ENCODE assay signal across 21 cellular contexts in the genomic region with DNA sequence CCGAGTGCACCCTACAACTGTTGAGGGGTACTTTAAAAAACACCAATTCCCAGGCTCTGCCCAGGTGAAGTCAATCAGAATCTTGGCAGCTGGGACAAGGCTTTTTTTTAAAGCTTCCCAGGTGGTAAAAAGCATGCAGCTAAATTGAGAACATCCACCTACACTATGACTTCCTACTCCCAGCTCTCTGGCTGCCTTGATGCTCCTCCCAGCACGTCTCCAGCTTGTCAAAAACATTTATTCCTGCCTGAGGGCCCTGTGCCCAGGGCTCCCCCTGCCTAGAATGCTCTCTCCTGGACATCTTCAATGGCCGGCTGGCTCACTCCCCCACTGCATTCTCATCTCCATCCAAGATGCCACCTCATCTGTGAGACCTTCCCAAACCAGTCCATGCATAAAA. TPM values are rescaled to one million over a fixed set of nuclear protein-coding genes. Genes with fewer than 3 reads are reported as not detected.
DNase-seq lines count a peak whose midpoint lies in the region; ATAC-seq and TF ChIP-seq lines count a peak whose summit lies in the region.
"Had no signal": no experiment of that assay in that cellular context is flagged by ENCODE, and none has a peak within 500 bp of the region (broad histone marks: within the 10 kb centered on the region; RNA-seq: fewer than 3 reads in every experiment).

No MANE protein-coding gene starts in this region.

- peak overlapping the region; percentile 47 to 87 (median 64); a peak in 21 of 22 replicates for H3K4me2 ChIP-seq in BLaER1 treated with 17β-estradiol and CSF1 and Interleukin-3, amounts not matched to agents 10 nM and 100 nM
- H3K4me2 ChIP-seq: A549, smooth muscle cell had no signal

- no peaks in the 10 kb centered on the region for H3K27me3 Mint-ChIP-seq in activated CD4-positive, alpha-beta T cell treated with anti-CD3 and anti-CD28 coated beads, Interleukin-2, amount 10 ng/mL, durations not matched to agents 24 days and 14 days
- no peaks in the 10 kb centered on the region for H3K27me3 Mint-ChIP-seq in activated T-helper 1 cell treated with anti-CD3 and anti-CD28 coated beads, Interleukin-12 subunit alpha, Interleukin-12 subunit beta, Interleukin-2, Interleukin-4 antibody, amounts not matched to agents 30 ng/mL and 10 ng/mL and 1 ng/mL, durations not matched to agents 14 hours and 24 hours and 36 hours (ENCODE audit: insufficient read depth)
- no peaks in the 10 kb centered on the region for H3K27me3 Mint-ChIP-seq in memory B cell

- peaks cover 65% of the 10 kb centered on the region for H3K4me1 Mint-ChIP-seq in activated CD4-positive, alpha-beta T cell treated with anti-CD3 and anti-CD28 coated beads, Interleukin-2, amount 10 ng/mL, durations not matched to agents 24 days and 14 days
- H3K4me1 Mint-ChIP-seq in activated T-helper 1 cell treated with anti-CD3 and anti-CD28 coated beads, Interleukin-12 subunit alpha, Interleukin-12 subunit beta, Interleukin-2, Interleukin-4 antibody, amounts not matched to agents 30 ng/mL and 10 ng/mL and 1 ng/mL, durations not matched to agents 14 hours and 24 hours and 36 hours (ENCODE audit: low read depth): peaks cover 81% of the 10 kb centered on the region
- H3K4me1 Mint-ChIP-seq in memory B cell: peaks cover 46% of the 10 kb centered on the region

- no peak for ATAC-seq in memory B cell (ENCODE audit: low read depth)
- no peak for ATAC-seq in HG03457 (IDR thresholded peaks at IDR 0.05; ENCODE audit: unreplicated experiment)
- ATAC-seq: A549, HepG2, left ventricle myocardium superior had no signal

- intact Hi-C loops in activated CD4-positive, alpha-beta T cell treated with anti-CD3 and anti-CD28 coated beads, Interleukin-2, amount 10 ng/mL, durations not matched to agents 24 days and 14 days (cut with micrococcal nuclease): no loop called here
- intact Hi-C loops in activated T-helper 1 cell treated with anti-CD3 and anti-CD28 coated beads, Interleukin-12 subunit alpha, Interleukin-12 subunit beta, Interleukin-2, Interleukin-4 antibody, amounts not matched to agents 30 ng/mL and 10 ng/mL and 1 ng/mL, durations not matched to agents 14 hours and 24 hours and 36 hours (cut with micrococcal nuclease): no loop called here
- intact Hi-C loops in spleen (cut with DNase I; ENCODE audit: low total_unique reads): no loop called here

- DNase-seq in activated CD4-positive, alpha-beta T cell treated with anti-CD3 and anti-CD28 coated beads, Interleukin-2, amount 10 ng/mL, durations not matched to agents 24 days and 14 days: no peak
- DNase-seq in activated CD4-positive, alpha-beta T cell treated with anti-CD3 and anti-CD28 coated beads, Interleukin-2, amount 50 U/mL, for 4 hours: no peak
- DNase-seq in activated T-helper 1 cell treated with anti-CD3 and anti-CD28 coated beads, Interleukin-12 subunit alpha, Interleukin-12 subunit beta, Interleukin-2, Interleukin-4 antibody, amounts not matched to agents 30 ng/mL and 10 ng/mL and 1 ng/mL, durations not matched to agents 14 hours and 24 hours and 36 hours (ENCODE audit: low spot score): no peak
- DNase-seq in memory B cell (ENCODE audit: low spot score in 2 of 2) (no peak), spleen (no peak)
- DNase-seq in stimulated activated CD4-positive, alpha-beta T cell treated with anti-CD3 and anti-CD28 coated beads, Interleukin-4, amount 100 ng/mL, for 1 hour: no peak
- DNase-seq: activated CD4-positive, alpha-beta T cell treated with anti-CD3 and anti-CD28 coated beads for 1 hour; activated T-cell treated with anti-CD3 and anti-CD28 coated beads for 4 hours; GDM1; immature natural killer cell; left ventricle myocardium superior; NCI-H510A; stimulated activated CD4-positive, alpha-beta T cell treated with anti-CD3 and anti-CD28 coated beads, Interleukin-4, amount 100 ng/mL, for 24 hours; substantia nigra had no signal

- no peaks in the 10 kb centered on the region for H3K9me3 Mint-ChIP-seq in activated CD4-positive, alpha-beta T cell treated with anti-CD3 and anti-CD28 coated beads, Interleukin-2, amount 10 ng/mL, durations not matched to agents 24 days and 14 days
- H3K9me3 Mint-ChIP-seq in activated T-helper 1 cell treated with anti-CD3 and anti-CD28 coated beads, Interleukin-12 subunit alpha, Interleukin-12 subunit beta, Interleukin-2, Interleukin-4 antibody, amounts not matched to agents 30 ng/mL and 10 ng/mL and 1 ng/mL, durations not matched to agents 14 hours and 24 hours and 36 hours: no peaks in the 10 kb centered on the region
- H3K9me3 Mint-ChIP-seq in memory B cell: no peaks in the 10 kb centered on the region
- H3K9me3 Mint-ChIP-seq: immature natural killer cell had no signal

- peaks cover 90 to 100% (median 100%) of the 10 kb centered on the region in 11 experiments for H3K36me3 ChIP-seq in BLaER1 treated with 17β-estradiol and CSF1 and Interleukin-3, amounts not matched to agents 10 nM and 100 nM
- H3K36me3 ChIP-seq in spleen: peaks cover 0 to 100% (median 74%) of the 10 kb centered on the region in 6 donors

- peaks cover 35 to 48% (median 41%) of the 10 kb centered on the region in 10 experiments for H3K4me1 ChIP-seq in BLaER1 treated with 17β-estradiol and CSF1 and Interleukin-3, amounts not matched to agents 10 nM and 100 nM
- H3K4me1 ChIP-seq in spleen: peaks cover 10 to 80% (median 39%) of the 10 kb centered on the region in 6 donors

- H3K9me3 ChIP-seq in BLaER1 treated with 17β-estradiol and CSF1 and Interleukin-3, amounts not matched to agents 10 nM and 100 nM (replicated peaks in 1 of 11): no peaks in the 10 kb centered on the region
- no peaks in the 10 kb centered on the region for H3K9me3 ChIP-seq in spleen
- H3K9me3 ChIP-seq: A549 had no signal

- peak overlapping the region; percentile 21 for H3K27ac Mint-ChIP-seq in activated CD4-positive, alpha-beta T cell treated with anti-CD3 and anti-CD28 coated beads, Interleukin-2, amount 10 ng/mL, durations not matched to agents 24 days and 14 days
- H3K27ac Mint-ChIP-seq in activated T-helper 1 cell treated with anti-CD3 and anti-CD28 coated beads, Interleukin-12 subunit alpha, Interleukin-12 subunit beta, Interleukin-2, Interleukin-4 antibody, amounts not matched to agents 30 ng/mL and 10 ng/mL and 1 ng/mL, durations not matched to agents 14 hours and 24 hours and 36 hours: peak overlapping the region; percentile 54
- H3K27ac Mint-ChIP-seq in memory B cell: peak overlapping the region; percentile 46

- no peak for TF ChIP-seq POLR2A in spleen (IDR thresholded peaks at IDR 0.05)

- 0 out of 22 replicates have a peak overlapping the region, but pooled peaks of 2 of the 11 experiments have one; percentile 34 to 42 for H3K9ac ChIP-seq in BLaER1 treated with 17β-estradiol and CSF1 and Interleukin-3, amounts not matched to agents 10 nM and 100 nM

- TF ChIP-seq CTCF in spleen (IDR thresholded peaks at IDR 0.05 in 8 of 11, conservative IDR thresholded peaks at IDR 0.05 in 3 of 11): no peak

- peaks cover 85% of the 10 kb centered on the region for H3K36me3 Mint-ChIP-seq in activated CD4-positive, alpha-beta T cell treated with anti-CD3 and anti-CD28 coated beads, Interleukin-2, amount 10 ng/mL, durations not matched to agents 24 days and 14 days (ENCODE audit: low read depth)
- H3K36me3 Mint-ChIP-seq in activated T-helper 1 cell treated with anti-CD3 and anti-CD28 coated beads, Interleukin-12 subunit alpha, Interleukin-12 subunit beta, Interleukin-2, Interleukin-4 antibody, amounts not matched to agents 30 ng/mL and 10 ng/mL and 1 ng/mL, durations not matched to agents 14 hours and 24 hours and 36 hours (ENCODE audit: low read depth): peaks cover 74% of the 10 kb centered on the region
- peaks cover 46% of the 10 kb centered on the region for H3K36me3 Mint-ChIP-seq in memory B cell

- H3K4me3 Mint-ChIP-seq in activated CD4-positive, alpha-beta T cell treated with anti-CD3 and anti-CD28 coated beads, Interleukin-2, amount 10 ng/mL, durations not matched to agents 24 days and 14 days: peak overlapping the region; percentile 45
- H3K4me3 Mint-ChIP-seq in activated T-helper 1 cell treated with anti-CD3 and anti-CD28 coated beads, Interleukin-12 subunit alpha, Interleukin-12 subunit beta, Interleukin-2, Interleukin-4 antibody, amounts not matched to agents 30 ng/mL and 10 ng/mL and 1 ng/mL, durations not matched to agents 14 hours and 24 hours and 36 hours: peak overlapping the region; percentile 15
- peak overlapping the region; percentile 53 for H3K4me3 Mint-ChIP-seq in memory B cell
- H3K4me3 Mint-ChIP-seq: immature natural killer cell had no signal

- H3K4me3 ChIP-seq in BLaER1 treated with 17β-estradiol and CSF1 and Interleukin-3, amounts not matched to agents 10 nM and 100 nM: no peak overlapping the region
- H3K4me3 ChIP-seq in spleen: no peak overlapping the region
- H3K4me3 ChIP-seq: A549, SK-N-MC, smooth muscle cell had no signal

- 0 out of 22 replicates have a peak overlapping the region, but pooled peaks of 1 of the 11 experiments have one; percentile 12 for H3K27ac ChIP-seq in BLaER1 treated with 17β-estradiol and CSF1 and Interleukin-3, amounts not matched to agents 10 nM and 100 nM
- peak overlapping the region in 1 of 8 donors; percentile 11 for H3K27ac ChIP-seq in spleen
- H3K27ac ChIP-seq: A549, epithelial cell of prostate, SK-N-MC had no signal

- WGBS in spleen, 5 donors: 88 to 94% (median 94%) methylated on average over 3 of the region's 3 CpGs

- H3K27me3 ChIP-seq in BLaER1 treated with 17β-estradiol and CSF1 and Interleukin-3, amounts not matched to agents 10 nM and 100 nM: no peaks in the 10 kb centered on the region
- H3K27me3 ChIP-seq in spleen (replicated peaks in 1 of 7): no peaks in the 10 kb centered on the region

- peaks cover 29 to 100% (median 90%) of the 10 kb centered on the region in 11 experiments; a peak in 21 of 22 replicates for H4K20me1 ChIP-seq in BLaER1 treated with 17β-estradiol and CSF1 and Interleukin-3, amounts not matched to agents 10 nM and 100 nM

RNA-seq across cellular contexts. Expression of a gene that starts 9.9 kb away (rescaled TPM):
- total RNA-seq in activated CD4-positive, alpha-beta T cell treated with anti-CD3 and anti-CD28 coated beads, Interleukin-2, amount 10 ng/mL, durations not matched to agents 24 days and 14 days: 18.9 and 19.6 TPM in 2 replicates
- total RNA-seq in activated T-helper 1 cell treated with anti-CD3 and anti-CD28 coated beads, Interleukin-12 subunit alpha, Interleukin-12 subunit beta, Interleukin-2, Interleukin-4 antibody, amounts not matched to agents 30 ng/mL and 10 ng/mL and 1 ng/mL, durations not matched to agents 14 hours and 24 hours and 36 hours: 19.5 and 20.8 TPM in 2 replicates
- 10 to 100 TPM; 11.1 to 15.0 (median 13.0) TPM for total RNA-seq in spleen
- 1 to 10 TPM; 4.5 to 8.7 (median 5.6) TPM for polyA plus RNA-seq in spleen

RNA-seq across cellular contexts. Expression of a gene that starts 17.5 kb away (rescaled TPM):
- 41.4 and 42.5 TPM in 2 replicates for total RNA-seq in activated CD4-positive, alpha-beta T cell treated with anti-CD3 and anti-CD28 coated beads, Interleukin-2, amount 10 ng/mL, durations not matched to agents 24 days and 14 days
- 40.8 and 47.1 TPM in 2 replicates for total RNA-seq in activated T-helper 1 cell treated with anti-CD3 and anti-CD28 coated beads, Interleukin-12 subunit alpha, Interleukin-12 subunit beta, Interleukin-2, Interleukin-4 antibody, amounts not matched to agents 30 ng/mL and 10 ng/mL and 1 ng/mL, durations not matched to agents 14 hours and 24 hours and 36 hours
- total RNA-seq in spleen: 100 to 1,000 TPM in 3 of 7 donors, 10 to 100 TPM in 4; 68.4 to 169 (median 78.7) TPM
- 100 to 1,000 TPM in 1 of 3 donors, 10 to 100 TPM in 2; 51.5 to 107 (median 87.7) TPM for polyA plus RNA-seq in spleen

RNA-seq across cellular contexts. Expression of a gene that starts 32.6 kb away (rescaled TPM):
- total RNA-seq in activated CD4-positive, alpha-beta T cell treated with anti-CD3 and anti-CD28 coated beads, Interleukin-2, amount 10 ng/mL, durations not matched to agents 24 days and 14 days: 18.2 and 20.5 TPM in 2 replicates
- 18.5 and 19.1 TPM in 2 replicates for total RNA-seq in activated T-helper 1 cell treated with anti-CD3 and anti-CD28 coated beads, Interleukin-12 subunit alpha, Interleukin-12 subunit beta, Interleukin-2, Interleukin-4 antibody, amounts not matched to agents 30 ng/mL and 10 ng/mL and 1 ng/mL, durations not matched to agents 14 hours and 24 hours and 36 hours
- total RNA-seq in spleen: 10 to 100 TPM; 11.4 to 21.4 (median 18.9) TPM
- polyA plus RNA-seq in spleen: 10 to 100 TPM; 15.6 to 21.0 (median 18.9) TPM

RNA-seq across cellular contexts. Expression of a gene that starts 32.7 kb away (rescaled TPM):
- not detected in 2 replicates for total RNA-seq in activated CD4-positive, alpha-beta T cell treated with anti-CD3 and anti-CD28 coated beads, Interleukin-2, amount 10 ng/mL, durations not matched to agents 24 days and 14 days
- total RNA-seq in activated T-helper 1 cell treated with anti-CD3 and anti-CD28 coated beads, Interleukin-12 subunit alpha, Interleukin-12 subunit beta, Interleukin-2, Interleukin-4 antibody, amounts not matched to agents 30 ng/mL and 10 ng/mL and 1 ng/mL, durations not matched to agents 14 hours and 24 hours and 36 hours: 0.13 and 0.29 TPM in 2 replicates
- 1 to 10 TPM in 2 of 7 donors, under 1 TPM in 5; 0.19 to 4.8 (median 0.91) TPM for total RNA-seq in spleen
- under 1 TPM; 0.13 to 0.70 (median 0.36) TPM for polyA plus RNA-seq in spleen
